1 cellular context compared by ENCODE assay signal in the genomic region with DNA sequence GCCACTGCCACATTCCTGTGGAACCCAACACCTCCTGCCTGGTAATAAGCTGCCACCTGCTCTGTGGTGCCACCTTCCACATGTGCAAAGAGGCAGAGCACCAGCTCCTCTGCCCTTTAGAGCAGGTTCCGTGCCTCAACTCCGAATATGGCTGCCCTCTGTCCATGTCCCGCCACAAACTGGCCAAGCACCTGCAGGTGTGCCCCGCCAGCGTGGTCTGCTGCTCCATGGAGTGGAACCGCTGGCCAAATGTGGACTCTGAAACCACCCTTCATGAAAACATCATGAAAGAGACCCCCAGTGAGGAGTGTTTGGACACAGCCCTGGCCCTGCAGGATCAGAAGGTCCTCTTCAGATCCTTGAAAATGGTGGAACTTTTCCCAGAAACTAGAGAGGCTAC.
TF ChIP-seq lines count a peak whose summit lies in the region.

No MANE protein-coding gene starts in this region.

TF ChIP-seq in K562, 482 proteins besides CTCF, POLR2A, EP300 and RAD21:
- TF ChIP-seq, protein P1, sequence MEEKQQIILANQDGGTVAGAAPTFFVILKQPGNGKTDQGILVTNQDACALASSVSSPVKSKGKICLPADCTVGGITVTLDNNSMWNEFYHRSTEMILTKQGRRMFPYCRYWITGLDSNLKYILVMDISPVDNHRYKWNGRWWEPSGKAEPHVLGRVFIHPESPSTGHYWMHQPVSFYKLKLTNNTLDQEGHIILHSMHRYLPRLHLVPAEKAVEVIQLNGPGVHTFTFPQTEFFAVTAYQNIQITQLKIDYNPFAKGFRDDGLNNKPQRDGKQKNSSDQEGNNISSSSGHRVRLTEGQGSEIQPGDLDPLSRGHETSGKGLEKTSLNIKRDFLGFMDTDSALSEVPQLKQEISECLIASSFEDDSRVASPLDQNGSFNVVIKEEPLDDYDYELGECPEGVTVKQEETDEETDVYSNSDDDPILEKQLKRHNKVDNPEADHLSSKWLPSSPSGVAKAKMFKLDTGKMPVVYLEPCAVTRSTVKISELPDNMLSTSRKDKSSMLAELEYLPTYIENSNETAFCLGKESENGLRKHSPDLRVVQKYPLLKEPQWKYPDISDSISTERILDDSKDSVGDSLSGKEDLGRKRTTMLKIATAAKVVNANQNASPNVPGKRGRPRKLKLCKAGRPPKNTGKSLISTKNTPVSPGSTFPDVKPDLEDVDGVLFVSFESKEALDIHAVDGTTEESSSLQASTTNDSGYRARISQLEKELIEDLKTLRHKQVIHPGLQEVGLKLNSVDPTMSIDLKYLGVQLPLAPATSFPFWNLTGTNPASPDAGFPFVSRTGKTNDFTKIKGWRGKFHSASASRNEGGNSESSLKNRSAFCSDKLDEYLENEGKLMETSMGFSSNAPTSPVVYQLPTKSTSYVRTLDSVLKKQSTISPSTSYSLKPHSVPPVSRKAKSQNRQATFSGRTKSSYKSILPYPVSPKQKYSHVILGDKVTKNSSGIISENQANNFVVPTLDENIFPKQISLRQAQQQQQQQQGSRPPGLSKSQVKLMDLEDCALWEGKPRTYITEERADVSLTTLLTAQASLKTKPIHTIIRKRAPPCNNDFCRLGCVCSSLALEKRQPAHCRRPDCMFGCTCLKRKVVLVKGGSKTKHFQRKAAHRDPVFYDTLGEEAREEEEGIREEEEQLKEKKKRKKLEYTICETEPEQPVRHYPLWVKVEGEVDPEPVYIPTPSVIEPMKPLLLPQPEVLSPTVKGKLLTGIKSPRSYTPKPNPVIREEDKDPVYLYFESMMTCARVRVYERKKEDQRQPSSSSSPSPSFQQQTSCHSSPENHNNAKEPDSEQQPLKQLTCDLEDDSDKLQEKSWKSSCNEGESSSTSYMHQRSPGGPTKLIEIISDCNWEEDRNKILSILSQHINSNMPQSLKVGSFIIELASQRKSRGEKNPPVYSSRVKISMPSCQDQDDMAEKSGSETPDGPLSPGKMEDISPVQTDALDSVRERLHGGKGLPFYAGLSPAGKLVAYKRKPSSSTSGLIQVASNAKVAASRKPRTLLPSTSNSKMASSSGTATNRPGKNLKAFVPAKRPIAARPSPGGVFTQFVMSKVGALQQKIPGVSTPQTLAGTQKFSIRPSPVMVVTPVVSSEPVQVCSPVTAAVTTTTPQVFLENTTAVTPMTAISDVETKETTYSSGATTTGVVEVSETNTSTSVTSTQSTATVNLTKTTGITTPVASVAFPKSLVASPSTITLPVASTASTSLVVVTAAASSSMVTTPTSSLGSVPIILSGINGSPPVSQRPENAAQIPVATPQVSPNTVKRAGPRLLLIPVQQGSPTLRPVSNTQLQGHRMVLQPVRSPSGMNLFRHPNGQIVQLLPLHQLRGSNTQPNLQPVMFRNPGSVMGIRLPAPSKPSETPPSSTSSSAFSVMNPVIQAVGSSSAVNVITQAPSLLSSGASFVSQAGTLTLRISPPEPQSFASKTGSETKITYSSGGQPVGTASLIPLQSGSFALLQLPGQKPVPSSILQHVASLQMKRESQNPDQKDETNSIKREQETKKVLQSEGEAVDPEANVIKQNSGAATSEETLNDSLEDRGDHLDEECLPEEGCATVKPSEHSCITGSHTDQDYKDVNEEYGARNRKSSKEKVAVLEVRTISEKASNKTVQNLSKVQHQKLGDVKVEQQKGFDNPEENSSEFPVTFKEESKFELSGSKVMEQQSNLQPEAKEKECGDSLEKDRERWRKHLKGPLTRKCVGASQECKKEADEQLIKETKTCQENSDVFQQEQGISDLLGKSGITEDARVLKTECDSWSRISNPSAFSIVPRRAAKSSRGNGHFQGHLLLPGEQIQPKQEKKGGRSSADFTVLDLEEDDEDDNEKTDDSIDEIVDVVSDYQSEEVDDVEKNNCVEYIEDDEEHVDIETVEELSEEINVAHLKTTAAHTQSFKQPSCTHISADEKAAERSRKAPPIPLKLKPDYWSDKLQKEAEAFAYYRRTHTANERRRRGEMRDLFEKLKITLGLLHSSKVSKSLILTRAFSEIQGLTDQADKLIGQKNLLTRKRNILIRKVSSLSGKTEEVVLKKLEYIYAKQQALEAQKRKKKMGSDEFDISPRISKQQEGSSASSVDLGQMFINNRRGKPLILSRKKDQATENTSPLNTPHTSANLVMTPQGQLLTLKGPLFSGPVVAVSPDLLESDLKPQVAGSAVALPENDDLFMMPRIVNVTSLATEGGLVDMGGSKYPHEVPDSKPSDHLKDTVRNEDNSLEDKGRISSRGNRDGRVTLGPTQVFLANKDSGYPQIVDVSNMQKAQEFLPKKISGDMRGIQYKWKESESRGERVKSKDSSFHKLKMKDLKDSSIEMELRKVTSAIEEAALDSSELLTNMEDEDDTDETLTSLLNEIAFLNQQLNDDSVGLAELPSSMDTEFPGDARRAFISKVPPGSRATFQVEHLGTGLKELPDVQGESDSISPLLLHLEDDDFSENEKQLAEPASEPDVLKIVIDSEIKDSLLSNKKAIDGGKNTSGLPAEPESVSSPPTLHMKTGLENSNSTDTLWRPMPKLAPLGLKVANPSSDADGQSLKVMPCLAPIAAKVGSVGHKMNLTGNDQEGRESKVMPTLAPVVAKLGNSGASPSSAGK (IDR thresholded peaks at IDR 0.05): peak; percentile 45
- no peak for TF ChIP-seq ZNF3 (CRISPR knock-in tag; IDR thresholded peaks at IDR 0.05)
